Comparison of ENCODE assay signal across 1 cellular context in genomic region chr2:69366-70344, GRCh38.
TF ChIP-seq lines count a peak whose summit lies in the region.

No MANE protein-coding gene starts in this region.

TF ChIP-seq in HCT116, 20 proteins besides CTCF, POLR2A, EP300 and RAD21 (continued from another document):
- TF ChIP-seq EGR1 (IDR thresholded peaks at IDR 0.05; ENCODE audit: low read depth) (no peak; the same call in 1 of the 2 replicates), TCF7L2 (IDR thresholded peaks at IDR 0.05; ENCODE audit: borderline replicate concordance, extremely low read depth, insufficient read depth, insufficient read length) (peak; percentile 66), ELF1 (IDR thresholded peaks at IDR 0.05; ENCODE audit: borderline replicate concordance, low read depth) (peak; percentile 75), SP1 (IDR thresholded peaks at IDR 0.05; ENCODE audit: low read depth) (peak; percentile 76), EZH2 (IDR thresholded peaks at IDR 0.05) (no peak), REST (IDR thresholded peaks at IDR 0.05; ENCODE audit: low read depth) (no peak), JUND (IDR thresholded peaks at IDR 0.05) (peak; percentile 72), FOSL1 (IDR thresholded peaks at IDR 0.05; ENCODE audit: low read depth) (peak; percentile 76), POLR2AphosphoS5 (IDR thresholded peaks at IDR 0.05; ENCODE audit: low read depth, low read length) (peak; percentile 62), CBX3 (IDR thresholded peaks at IDR 0.05; ENCODE audit: low read depth) (peak; percentile 74), CEBPB (IDR thresholded peaks at IDR 0.05; ENCODE audit: low read depth) (no peak)
